1 cellular context compared by ENCODE assay signal in genomic region chr6:44495036-44495901, GRCh38.
TF ChIP-seq lines count a peak whose summit lies in the region.

No MANE protein-coding gene starts in this region.

TF ChIP-seq in SK-N-SH treated with all-trans-retinoic acid at 6 μM for 48 hours, 23 proteins besides CTCF, POLR2A, EP300 and RAD21:
- TF ChIP-seq ZFP3 (CRISPR knock-in tag; IDR thresholded peaks at IDR 0.05), result no peak
- TF ChIP-seq ZC3H10 (CRISPR knock-in tag; IDR thresholded peaks at IDR 0.05), result no peak
- no peak for TF ChIP-seq CSRNP3 (CRISPR knock-in tag; IDR thresholded peaks at IDR 0.05)
- no peak for TF ChIP-seq TOX (CRISPR knock-in tag; IDR thresholded peaks at IDR 0.05; ENCODE audit: borderline replicate concordance)
- TF ChIP-seq POU6F1 (CRISPR knock-in tag; IDR thresholded peaks at IDR 0.05; ENCODE audit: borderline replicate concordance, low read depth), result no peak
- no peak for TF ChIP-seq ZNF70 (CRISPR knock-in tag; IDR thresholded peaks at IDR 0.05)
- TF ChIP-seq SNAI2 (CRISPR knock-in tag; IDR thresholded peaks at IDR 0.05), result no peak
- no peak for TF ChIP-seq ISL1 (CRISPR knock-in tag; IDR thresholded peaks at IDR 0.05)
- no peak for TF ChIP-seq ZFP30 (CRISPR knock-in tag; IDR thresholded peaks at IDR 0.05)
- TF ChIP-seq CSDC2 (CRISPR knock-in tag; IDR thresholded peaks at IDR 0.05), result no peak
